ENCODE assay signal across 21 cellular contexts in the genomic region with DNA sequence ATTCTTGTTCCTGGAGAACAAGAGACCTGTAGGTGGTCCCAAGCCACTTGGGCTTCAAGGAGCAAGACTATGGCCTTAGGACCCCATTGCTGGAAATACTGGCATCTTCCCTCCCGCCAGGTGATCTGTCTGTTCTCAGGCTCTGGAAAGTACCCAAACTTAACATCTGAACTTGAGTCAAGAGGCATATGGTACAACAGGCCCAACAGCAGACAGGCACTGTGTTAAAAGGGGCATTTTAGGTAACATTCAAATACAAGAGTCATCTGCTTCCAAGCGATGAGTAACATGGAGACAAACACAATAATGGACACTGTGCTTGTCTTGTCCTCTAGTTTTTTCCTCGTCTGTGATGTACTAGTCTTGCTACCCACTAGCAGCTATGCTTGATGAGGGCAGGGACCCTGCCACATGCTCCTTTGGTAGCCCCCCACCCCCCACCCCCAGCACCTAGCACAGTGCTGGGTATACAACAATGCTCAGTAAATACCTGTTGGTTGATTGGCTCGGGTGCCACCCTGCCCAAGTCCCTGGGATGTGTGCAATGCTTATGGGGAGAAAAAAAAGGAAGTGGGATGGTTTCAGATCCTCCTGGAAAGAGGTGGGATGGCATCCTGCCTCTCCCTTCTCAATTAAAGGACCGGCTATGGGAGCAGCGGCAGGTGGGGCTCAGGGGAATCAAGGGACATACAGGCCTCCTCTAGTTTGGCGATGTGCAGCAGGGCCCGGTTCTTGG. TPM values are rescaled to one million over a fixed set of nuclear protein-coding genes. Genes with fewer than 3 reads are reported as not detected.
"Had no signal": no experiment of that assay in that cellular context is flagged by ENCODE, and none has a peak within 500 bp of the region (broad histone marks: within the 10 kb centered on the region; RNA-seq: fewer than 3 reads in every experiment).

No MANE protein-coding gene starts in this region.

- H3K9me3 Mint-ChIP-seq: activated CD8-positive, alpha-beta T cell treated with anti-CD3 and anti-CD28 coated beads for 36 hours; activated naive CD4-positive, alpha-beta T cell treated with anti-CD3 and anti-CD28 coated beads for 36 hours; activated T-helper 2 cell treated with anti-CD3 and anti-CD28 coated beads, Interferon-gamma antibody, Interleukin-2, Interleukin-4, amounts not matched to agents 10 μg/mL and 5 μg/mL and 100 μg/mL, durations not matched to agents 14 hours and 24 hours and 36 hours; dendritic cell treated with granulocyte-macrophage colony-stimulating factor and Interleukin-4, amounts not matched to agents 40 ng/mL and 50 ng/mL, for 4 days; naive thymus-derived CD4-positive, alpha-beta T cell; neural progenitor cell; stimulated activated naive B cell treated with anti-CD40 and anti-IgM and Interleukin-4, amounts not matched to agents 10 μg/mL and 1 μg/mL and 100 μg/mL, for 72 hours; T-cell had no signal

- H3K9ac ChIP-seq: neural progenitor cell had no signal

- H3K4me3 ChIP-seq: esophagus muscularis mucosa, gastroesophageal sphincter, heart left ventricle, neural progenitor cell, ovary, spleen, thyroid gland had no signal

- H3K27ac Mint-ChIP-seq: activated CD8-positive, alpha-beta T cell treated with anti-CD3 and anti-CD28 coated beads for 36 hours; activated naive CD4-positive, alpha-beta T cell treated with anti-CD3 and anti-CD28 coated beads for 36 hours; activated T-helper 2 cell treated with anti-CD3 and anti-CD28 coated beads, Interferon-gamma antibody, Interleukin-2, Interleukin-4, amounts not matched to agents 10 μg/mL and 5 μg/mL and 100 μg/mL, durations not matched to agents 14 hours and 24 hours and 36 hours; dendritic cell treated with granulocyte-macrophage colony-stimulating factor and Interleukin-4, amounts not matched to agents 40 ng/mL and 50 ng/mL, for 4 days; neural progenitor cell; stimulated activated naive B cell treated with anti-CD40 and anti-IgM and Interleukin-4, amounts not matched to agents 10 μg/mL and 1 μg/mL and 100 μg/mL, for 72 hours; T-cell had no signal

- H3K4me3 Mint-ChIP-seq: activated CD8-positive, alpha-beta T cell treated with anti-CD3 and anti-CD28 coated beads for 36 hours; activated naive CD4-positive, alpha-beta T cell treated with anti-CD3 and anti-CD28 coated beads for 36 hours; dendritic cell treated with granulocyte-macrophage colony-stimulating factor and Interleukin-4, amounts not matched to agents 40 ng/mL and 50 ng/mL, for 4 days; naive thymus-derived CD4-positive, alpha-beta T cell; stimulated activated naive B cell treated with anti-CD40 and anti-IgM and Interleukin-4, amounts not matched to agents 10 μg/mL and 1 μg/mL and 100 μg/mL, for 72 hours; T-cell had no signal

- H3K36me3 ChIP-seq: neural progenitor cell, ovary had no signal

- DNase-seq: activated CD4-positive, CD25-positive, alpha-beta regulatory T cell; activated CD8-positive, alpha-beta T cell treated with anti-CD3 and anti-CD28 coated beads for 36 hours; activated naive CD4-positive, alpha-beta T cell treated with anti-CD3 and anti-CD28 coated beads for 36 hours; activated T-cell treated with anti-CD3 and anti-CD28 coated beads, Interleukin-2, amount 50 U/mL, for 1 hour; effector CD8-positive, alpha-beta T cell; naive thymus-derived CD4-positive, alpha-beta T cell; ovary; spleen; stimulated activated naive B cell treated with anti-CD40 and anti-IgM and Interleukin-4, amounts not matched to agents 10 μg/mL and 1 μg/mL and 100 μg/mL, for 72 hours; T-cell; thyroid gland had no signal

- H3K27ac ChIP-seq: brain microvascular endothelial cell, neural progenitor cell, ovary, spleen, thyroid gland had no signal

- H3K27me3 ChIP-seq: brain microvascular endothelial cell, esophagus muscularis mucosa, gastroesophageal sphincter, heart left ventricle, neural progenitor cell, ovary, spleen, thyroid gland had no signal

- H3K9me3 ChIP-seq: esophagus muscularis mucosa, gastroesophageal sphincter, heart left ventricle, ovary, spleen, thyroid gland had no signal

- H3K4me2 ChIP-seq: neural progenitor cell had no signal

- H2AFZ ChIP-seq: neural progenitor cell had no signal

- H3K4me1 ChIP-seq: neural progenitor cell had no signal

- H3K27me3 Mint-ChIP-seq: activated CD8-positive, alpha-beta T cell treated with anti-CD3 and anti-CD28 coated beads for 36 hours; dendritic cell treated with granulocyte-macrophage colony-stimulating factor and Interleukin-4, amounts not matched to agents 40 ng/mL and 50 ng/mL, for 4 days; naive thymus-derived CD4-positive, alpha-beta T cell; stimulated activated naive B cell treated with anti-CD40 and anti-IgM and Interleukin-4, amounts not matched to agents 10 μg/mL and 1 μg/mL and 100 μg/mL, for 72 hours; T-cell had no signal

- ATAC-seq: activated CD8-positive, alpha-beta T cell treated with anti-CD3 and anti-CD28 coated beads for 36 hours; naive thymus-derived CD4-positive, alpha-beta T cell; stimulated activated naive B cell treated with anti-CD40 and anti-IgM and Interleukin-4, amounts not matched to agents 10 μg/mL and 1 μg/mL and 100 μg/mL, for 72 hours; T-cell had no signal

RNA-seq across cellular contexts. Expression of gene CSF3, which starts 19.4 kb away (rescaled TPM):
- total RNA-seq: activated CD8-positive, alpha-beta T cell treated with anti-CD3 and anti-CD28 coated beads for 36 hours; activated naive CD4-positive, alpha-beta T cell treated with anti-CD3 and anti-CD28 coated beads for 36 hours; activated T-helper 2 cell treated with anti-CD3 and anti-CD28 coated beads, Interferon-gamma antibody, Interleukin-2, Interleukin-4, amounts not matched to agents 10 μg/mL and 5 μg/mL and 100 μg/mL, durations not matched to agents 14 hours and 24 hours and 36 hours; mucosa of gallbladder; naive thymus-derived CD4-positive, alpha-beta T cell; subcutaneous adipose tissue; T-cell; thyroid gland; urinary bladder had no signal
- polyA plus RNA-seq: naive thymus-derived CD4-positive, alpha-beta T cell had no signal
